Comparison of ENCODE assay signal across 9 cellular contexts in the genomic region with DNA sequence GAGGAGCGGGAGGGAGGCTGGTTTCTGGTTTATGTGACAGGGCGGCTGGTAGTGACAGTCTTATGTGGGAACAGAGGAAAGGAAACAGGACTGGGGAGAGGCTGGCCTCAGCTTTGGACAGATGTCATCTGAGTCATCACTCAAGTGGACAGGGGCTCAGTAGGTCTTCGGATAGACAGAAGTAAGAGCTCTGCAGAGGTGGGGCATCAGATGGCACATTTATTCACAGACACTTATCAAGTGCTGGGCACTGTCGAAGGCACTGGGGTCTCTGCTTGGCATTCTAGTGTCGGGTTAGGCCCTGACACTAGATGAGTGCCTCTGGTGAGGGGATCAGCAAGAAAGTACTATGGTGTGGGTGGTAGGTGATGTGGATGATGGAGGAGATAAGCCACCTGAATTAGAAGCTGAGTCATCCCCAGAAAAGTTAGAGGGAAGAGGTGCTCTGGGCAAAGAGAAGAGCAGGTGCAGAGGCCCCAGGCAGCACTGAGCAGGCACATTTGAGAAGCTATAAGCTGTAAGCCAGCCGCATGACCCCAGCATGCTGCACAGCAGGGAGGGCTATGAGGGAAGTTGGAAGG. TPM values are rescaled to one million over a fixed set of nuclear protein-coding genes. Genes with fewer than 3 reads are reported as not detected.
A peak's percentile ranks its signal among the peaks of the same experiment; 100 is the strongest.
DNase-seq lines count a peak whose midpoint lies in the region; ATAC-seq and TF ChIP-seq lines count a peak whose summit lies in the region.
"Had no signal": no experiment of that assay in that cellular context is flagged by ENCODE, and none has a peak within 500 bp of the region (broad histone marks: within the 10 kb centered on the region; RNA-seq: fewer than 3 reads in every experiment).

No MANE protein-coding gene starts in this region.

- POLR2A ChIA-PET in activated CD4-positive, alpha-beta memory T cell treated with anti-CD3 and anti-CD28 coated beads, Interleukin-2, amount 10 ng/mL, durations not matched to agents 7 days and 5 days (lab: Charles Lee): no interaction called here

- peak; percentile 44 for ATAC-seq in HG02571 (IDR thresholded peaks at IDR 0.05; ENCODE audit: unreplicated experiment)
- ATAC-seq in left colon: no peak

- DNase-seq in GM12865 (ENCODE audit: low read depth) (peak; percentile 49), progenitor cell of endocrine pancreas (ENCODE audit: low spot score, unreplicated experiment) (no peak), NCI-H2227 treated with DMSO at 0.1 percent for 48 hours (lab: John Stamatoyannopoulos, UW) (no peak), amniotic stem cell (lab: John Stamatoyannopoulos, UW) (no peak), left colon (no peak), NCI-H748 (lab: John Stamatoyannopoulos, UW; ENCODE audit: unreplicated experiment) (no peak)
- DNase-seq in activated CD4-positive, alpha-beta memory T cell treated with anti-CD3 and anti-CD28 coated beads, Interleukin-2, amount 10 ng/mL, durations not matched to agents 7 days and 5 days: no peak

- no peaks in the 10 kb centered on the region for H3K27me3 Mint-ChIP-seq in activated CD4-positive, alpha-beta memory T cell treated with anti-CD3 and anti-CD28 coated beads, Interleukin-2, amount 10 ng/mL, durations not matched to agents 7 days and 5 days
- no peaks in the 10 kb centered on the region for H3K27me3 Mint-ChIP-seq in progenitor cell of endocrine pancreas

- TF ChIP-seq CTCF in GM12865 (IDR thresholded peaks at IDR 0.05; ENCODE audit: insufficient read depth, low read depth, low read length, missing control alignments) (no peak), progenitor cell of endocrine pancreas (IDR thresholded peaks at IDR 0.05; ENCODE audit: unreplicated experiment) (no peak)

- H3K4me3 Mint-ChIP-seq in activated CD4-positive, alpha-beta memory T cell treated with anti-CD3 and anti-CD28 coated beads, Interleukin-2, amount 10 ng/mL, durations not matched to agents 7 days and 5 days: no peak overlapping the region
- no peak overlapping the region for H3K4me3 Mint-ChIP-seq in progenitor cell of endocrine pancreas (ENCODE audit: low read depth)

- no peak overlapping the region for H3K4me3 ChIP-seq in GM12865 (ENCODE audit: low read depth, low read length)
- H3K4me3 ChIP-seq: dorsolateral prefrontal cortex had no signal

- CTCF ChIA-PET in activated CD4-positive, alpha-beta memory T cell treated with anti-CD3 and anti-CD28 coated beads, Interleukin-2, amount 10 ng/mL, durations not matched to agents 7 days and 5 days (lab: Charles Lee): no interaction called here

- H3K9me3 Mint-ChIP-seq in activated CD4-positive, alpha-beta memory T cell treated with anti-CD3 and anti-CD28 coated beads, Interleukin-2, amount 10 ng/mL, durations not matched to agents 7 days and 5 days: no peaks in the 10 kb centered on the region
- no peaks in the 10 kb centered on the region for H3K9me3 Mint-ChIP-seq in progenitor cell of endocrine pancreas (ENCODE audit: low read depth)

- peaks cover 56% of the 10 kb centered on the region for H3K4me1 Mint-ChIP-seq in activated CD4-positive, alpha-beta memory T cell treated with anti-CD3 and anti-CD28 coated beads, Interleukin-2, amount 10 ng/mL, durations not matched to agents 7 days and 5 days
- peaks cover 50% of the 10 kb centered on the region for H3K4me1 Mint-ChIP-seq in progenitor cell of endocrine pancreas (ENCODE audit: low read depth)

- intact Hi-C loops in left colon (cut with DNase I, micrococcal nuclease): no loop called here

- peaks cover 5% of the 10 kb centered on the region for H3K36me3 Mint-ChIP-seq in activated CD4-positive, alpha-beta memory T cell treated with anti-CD3 and anti-CD28 coated beads, Interleukin-2, amount 10 ng/mL, durations not matched to agents 7 days and 5 days (ENCODE audit: low read depth)
- peaks cover 4% of the 10 kb centered on the region for H3K36me3 Mint-ChIP-seq in progenitor cell of endocrine pancreas (ENCODE audit: insufficient read depth)

- peak overlapping the region; percentile 57 for H3K27ac Mint-ChIP-seq in activated CD4-positive, alpha-beta memory T cell treated with anti-CD3 and anti-CD28 coated beads, Interleukin-2, amount 10 ng/mL, durations not matched to agents 7 days and 5 days
- peak overlapping the region; percentile 89 for H3K27ac Mint-ChIP-seq in progenitor cell of endocrine pancreas

RNA-seq across cellular contexts. Expression of a gene that starts 27.4 kb away (rescaled TPM):
- total RNA-seq in activated CD4-positive, alpha-beta memory T cell treated with anti-CD3 and anti-CD28 coated beads, Interleukin-2, amount 10 ng/mL, durations not matched to agents 7 days and 5 days: 10 to 100 TPM; 33.3 to 35.2 TPM
- total RNA-seq in progenitor cell of endocrine pancreas (51.8 and 54.8 TPM in 2 replicates), left colon (10 to 100 TPM; 22.1 to 24.9 TPM)

RNA-seq across cellular contexts. Expression of a gene that starts 33.7 kb away (rescaled TPM):
- 1 to 10 TPM; 2.1 to 3.3 TPM for total RNA-seq in activated CD4-positive, alpha-beta memory T cell treated with anti-CD3 and anti-CD28 coated beads, Interleukin-2, amount 10 ng/mL, durations not matched to agents 7 days and 5 days
- total RNA-seq in progenitor cell of endocrine pancreas (5.5 and 6.9 TPM in 2 replicates), left colon (1 to 10 TPM; 4.2 to 8.7 TPM)

RNA-seq across cellular contexts. Expression of a gene that starts 46.6 kb away (rescaled TPM):
- total RNA-seq in activated CD4-positive, alpha-beta memory T cell treated with anti-CD3 and anti-CD28 coated beads, Interleukin-2, amount 10 ng/mL, durations not matched to agents 7 days and 5 days: 10 to 100 TPM; 94.8 to 95.7 TPM
- total RNA-seq in progenitor cell of endocrine pancreas (159 and 171 TPM in 2 replicates), left colon (100 to 1,000 TPM; 465 to 474 TPM)
